Comparison of ENCODE assay signal across 14 cellular contexts in genomic region chr16:47150067-47150466, GRCh38. TPM values are rescaled to one million over a fixed set of nuclear protein-coding genes. Genes with fewer than 3 reads are reported as not detected.
DNase-seq lines count a peak whose midpoint lies in the region; TF ChIP-seq lines count a peak whose summit lies in the region.
"Had no signal": no experiment of that assay in that cellular context is flagged by ENCODE, and none has a peak within 500 bp of the region (broad histone marks: within the 10 kb centered on the region; RNA-seq: fewer than 3 reads in every experiment).

No MANE protein-coding gene starts in this region.

- no peak for DNase-seq in activated CD4-positive, alpha-beta T cell treated with anti-CD3 and anti-CD28 coated beads, Interleukin-2, amount 10 ng/mL, durations not matched to agents 24 days and 14 days
- no peak for DNase-seq in activated CD4-positive, alpha-beta T cell treated with anti-CD3 and anti-CD28 coated beads for 1 hour
- peak; percentile 38 for DNase-seq in activated naive CD4-positive, alpha-beta T cell treated with anti-CD3 and anti-CD28 coated beads, Interleukin-2, amount 10 ng/mL, durations not matched to agents 7 days and 5 days
- DNase-seq in activated naive CD4-positive, alpha-beta T cell (lab: John Stamatoyannopoulos, UW): no peak
- DNase-seq in NCI-H510A treated with DMSO at 0.1 percent for 48 hours (lab: John Stamatoyannopoulos, UW) (peak; percentile 44), posterior cingulate gyrus (no peak), GM20000 (ENCODE audit: low spot score) (no peak)
- DNase-seq: 8988T, AML-193, Calu3, DMS 273 treated with DMSO at 0.1 percent for 48 hours, DMS79 treated with DMSO at 0.1 percent for 48 hours, GDM1 had no signal

- H3K27me3 Mint-ChIP-seq in activated CD4-positive, alpha-beta T cell treated with anti-CD3 and anti-CD28 coated beads, Interleukin-2, amount 10 ng/mL, durations not matched to agents 24 days and 14 days: peaks cover 8% of the 10 kb centered on the region
- peaks cover 15% of the 10 kb centered on the region for H3K27me3 Mint-ChIP-seq in activated naive CD4-positive, alpha-beta T cell treated with anti-CD3 and anti-CD28 coated beads, Interleukin-2, amount 10 ng/mL, durations not matched to agents 7 days and 5 days
- H3K27me3 Mint-ChIP-seq: IgD-negative memory B cell had no signal

- peaks cover 7% of the 10 kb centered on the region for H3K4me1 Mint-ChIP-seq in activated CD4-positive, alpha-beta T cell treated with anti-CD3 and anti-CD28 coated beads, Interleukin-2, amount 10 ng/mL, durations not matched to agents 24 days and 14 days
- H3K4me1 Mint-ChIP-seq in activated naive CD4-positive, alpha-beta T cell treated with anti-CD3 and anti-CD28 coated beads, Interleukin-2, amount 10 ng/mL, durations not matched to agents 7 days and 5 days: peaks cover 8% of the 10 kb centered on the region
- H3K4me1 Mint-ChIP-seq: IgD-negative memory B cell had no signal

- no peak for TF ChIP-seq CTCF in GM20000 (IDR thresholded peaks at IDR 0.05; ENCODE audit: extremely low read depth, missing control alignments)

- H3K36me3 Mint-ChIP-seq in activated CD4-positive, alpha-beta T cell treated with anti-CD3 and anti-CD28 coated beads, Interleukin-2, amount 10 ng/mL, durations not matched to agents 24 days and 14 days (ENCODE audit: low read depth): peaks cover 22% of the 10 kb centered on the region
- H3K36me3 Mint-ChIP-seq in activated naive CD4-positive, alpha-beta T cell treated with anti-CD3 and anti-CD28 coated beads, Interleukin-2, amount 10 ng/mL, durations not matched to agents 7 days and 5 days: peaks cover 28% of the 10 kb centered on the region

- H3K9me3 Mint-ChIP-seq in activated CD4-positive, alpha-beta T cell treated with anti-CD3 and anti-CD28 coated beads, Interleukin-2, amount 10 ng/mL, durations not matched to agents 24 days and 14 days: peaks cover 17% of the 10 kb centered on the region
- H3K9me3 Mint-ChIP-seq in activated naive CD4-positive, alpha-beta T cell treated with anti-CD3 and anti-CD28 coated beads, Interleukin-2, amount 10 ng/mL, durations not matched to agents 7 days and 5 days: peaks cover 2% of the 10 kb centered on the region

- H3K27ac Mint-ChIP-seq in activated CD4-positive, alpha-beta T cell treated with anti-CD3 and anti-CD28 coated beads, Interleukin-2, amount 10 ng/mL, durations not matched to agents 24 days and 14 days: peak overlapping the region; percentile 48
- no peak overlapping the region for H3K27ac Mint-ChIP-seq in activated naive CD4-positive, alpha-beta T cell treated with anti-CD3 and anti-CD28 coated beads, Interleukin-2, amount 10 ng/mL, durations not matched to agents 7 days and 5 days
- H3K27ac Mint-ChIP-seq: IgD-negative memory B cell had no signal

- intact Hi-C loops in activated CD4-positive, alpha-beta T cell treated with anti-CD3 and anti-CD28 coated beads, Interleukin-2, amount 10 ng/mL, durations not matched to agents 24 days and 14 days (cut with micrococcal nuclease): no loop called here
- intact Hi-C loops in posterior cingulate gyrus (cut with DNase I): no loop called here

- H3K4me3 Mint-ChIP-seq in activated CD4-positive, alpha-beta T cell treated with anti-CD3 and anti-CD28 coated beads, Interleukin-2, amount 10 ng/mL, durations not matched to agents 24 days and 14 days: no peak overlapping the region
- no peak overlapping the region for H3K4me3 Mint-ChIP-seq in activated naive CD4-positive, alpha-beta T cell treated with anti-CD3 and anti-CD28 coated beads, Interleukin-2, amount 10 ng/mL, durations not matched to agents 7 days and 5 days

- CTCF ChIA-PET in activated naive CD4-positive, alpha-beta T cell treated with anti-CD3 and anti-CD28 coated beads, Interleukin-2, amount 10 ng/mL, durations not matched to agents 7 days and 5 days (lab: Charles Lee): interaction anchor here (0.6 to 1.9 kb wide), 2 partner anchors 8 to 402 kb away, joined by 4 to 8 read pairs; no protein-coding TSS in a partner anchor

RNA-seq across cellular contexts. Expression of gene NETO2, which starts 6.3 kb away (rescaled TPM):
- total RNA-seq in activated CD4-positive, alpha-beta T cell treated with anti-CD3 and anti-CD28 coated beads, Interleukin-2, amount 10 ng/mL, durations not matched to agents 24 days and 14 days: 18.9 and 20.8 TPM in 2 replicates

Comparison
In these comparisons a context has a peak if more than half of its experiments do, and no peak if none do; other contexts are left out.
1. DNase-seq: peak in activated naive CD4-positive, alpha-beta T cell treated with anti-CD3 and anti-CD28 coated beads, Interleukin-2, amount 10 ng/mL, durations not matched to agents 7 days and 5 days (single experiment) and NCI-H510A treated with DMSO at 0.1 percent for 48 hours (single experiment); none in activated CD4-positive, alpha-beta T cell treated with anti-CD3 and anti-CD28 coated beads, Interleukin-2, amount 10 ng/mL, durations not matched to agents 24 days and 14 days (single experiment), activated CD4-positive, alpha-beta T cell treated with anti-CD3 and anti-CD28 coated beads for 1 hour (single experiment), activated naive CD4-positive, alpha-beta T cell (0 of 4), posterior cingulate gyrus (0 of 10) and GM20000 (single experiment).